In genomic region chr2:45013229-45014015, GRCh38 we compare ENCODE assay signal across 9 cellular contexts. TPM values are rescaled to one million over a fixed set of nuclear protein-coding genes. Genes with fewer than 3 reads are reported as not detected.
A peak's percentile ranks its signal among the peaks of the same experiment; 100 is the strongest.
DNase-seq lines count a peak whose midpoint lies in the region; ATAC-seq and TF ChIP-seq lines count a peak whose summit lies in the region.
"Had no signal": no experiment of that assay in that cellular context is flagged by ENCODE, and none has a peak within 500 bp of the region (broad histone marks: within the 10 kb centered on the region; RNA-seq: fewer than 3 reads in every experiment).

No MANE protein-coding gene starts in this region.

- no peaks in the 10 kb centered on the region for H3K9me3 Mint-ChIP-seq in activated naive CD8-positive, alpha-beta T cell treated with anti-CD3 and anti-CD28 coated beads, Interleukin-2, amount 10 ng/mL, durations not matched to agents 7 days and 5 days
- H3K9me3 Mint-ChIP-seq in activated naive CD8-positive, alpha-beta T cell treated with anti-CD3 and anti-CD28 coated beads for 36 hours: no peaks in the 10 kb centered on the region

- H3K4me1 ChIP-seq in lower lobe of right lung (peaks cover 34% of the 10 kb centered on the region), tibial artery (peaks cover 0 to 41% (median 34%) of the 10 kb centered on the region in 4 donors)

- H3K27ac Mint-ChIP-seq in activated naive CD8-positive, alpha-beta T cell treated with anti-CD3 and anti-CD28 coated beads, Interleukin-2, amount 10 ng/mL, durations not matched to agents 7 days and 5 days: no peak overlapping the region
- no peak overlapping the region for H3K27ac Mint-ChIP-seq in activated naive CD8-positive, alpha-beta T cell treated with anti-CD3 and anti-CD28 coated beads for 36 hours

- intact Hi-C loops in lower lobe of right lung (cut with DNase I) (no loop called here), tibial artery (cut with DNase I; ENCODE audit: low total_unique reads) (loop anchor here (10.0 kb wide), 1 partner anchor 411 kb away; no protein-coding TSS in a partner anchor)

- H3K36me3 ChIP-seq in lower lobe of right lung (no peaks in the 10 kb centered on the region), tibial artery (no peaks in the 10 kb centered on the region)

- H3K27me3 ChIP-seq in lower lobe of right lung (ENCODE audit: low read depth) (peaks cover 74% of the 10 kb centered on the region), tibial artery (no peaks in the 10 kb centered on the region)

- H3K4me3 ChIP-seq in lower lobe of right lung (peak overlapping the region; percentile 35), tibial artery (peak overlapping the region; percentile 54 to 72)

- no peak overlapping the region for H3K4me3 Mint-ChIP-seq in activated naive CD8-positive, alpha-beta T cell treated with anti-CD3 and anti-CD28 coated beads, Interleukin-2, amount 10 ng/mL, durations not matched to agents 7 days and 5 days
- H3K4me3 Mint-ChIP-seq in activated naive CD8-positive, alpha-beta T cell treated with anti-CD3 and anti-CD28 coated beads for 36 hours: no peak overlapping the region

- TF ChIP-seq CTCF in lower lobe of right lung (IDR thresholded peaks at IDR 0.05) (no peak), tibial artery (IDR thresholded peaks at IDR 0.05) (no peak)

- H3K27ac ChIP-seq in lower lobe of right lung (no peak overlapping the region), tibial artery (peak overlapping the region; percentile 70 to 83)

- no peaks in the 10 kb centered on the region for H3K36me3 Mint-ChIP-seq in activated naive CD8-positive, alpha-beta T cell treated with anti-CD3 and anti-CD28 coated beads, Interleukin-2, amount 10 ng/mL, durations not matched to agents 7 days and 5 days
- H3K36me3 Mint-ChIP-seq in activated naive CD8-positive, alpha-beta T cell treated with anti-CD3 and anti-CD28 coated beads for 36 hours: no peaks in the 10 kb centered on the region

- H3K4me1 Mint-ChIP-seq in activated naive CD8-positive, alpha-beta T cell treated with anti-CD3 and anti-CD28 coated beads, Interleukin-2, amount 10 ng/mL, durations not matched to agents 7 days and 5 days: peaks cover 5% of the 10 kb centered on the region
- H3K4me1 Mint-ChIP-seq in activated naive CD8-positive, alpha-beta T cell treated with anti-CD3 and anti-CD28 coated beads for 36 hours: peaks cover 10% of the 10 kb centered on the region

- no peak for ATAC-seq in activated naive CD8-positive, alpha-beta T cell treated with anti-CD3 and anti-CD28 coated beads, Interleukin-2, amount 10 ng/mL, durations not matched to agents 7 days and 5 days (ENCODE audit: low read depth)
- no peak for ATAC-seq in lower lobe of right lung

- H3K27me3 Mint-ChIP-seq in activated naive CD8-positive, alpha-beta T cell treated with anti-CD3 and anti-CD28 coated beads, Interleukin-2, amount 10 ng/mL, durations not matched to agents 7 days and 5 days: peaks cover 77% of the 10 kb centered on the region
- H3K27me3 Mint-ChIP-seq in activated naive CD8-positive, alpha-beta T cell treated with anti-CD3 and anti-CD28 coated beads for 36 hours: peaks cover 77% of the 10 kb centered on the region

- POLR2A ChIA-PET in activated naive CD8-positive, alpha-beta T cell treated with anti-CD3 and anti-CD28 coated beads, Interleukin-2, amount 10 ng/mL, durations not matched to agents 7 days and 5 days (lab: Charles Lee): interaction anchor here (0.6 kb wide), 1 partner anchor 137 kb away, joined by 3 read pairs; no protein-coding TSS in a partner anchor

- peak; percentile 42 for DNase-seq in activated naive CD8-positive, alpha-beta T cell treated with anti-CD3 and anti-CD28 coated beads, Interleukin-2, amount 10 ng/mL, durations not matched to agents 7 days and 5 days
- DNase-seq in activated naive CD8-positive, alpha-beta T cell treated with anti-CD3 and anti-CD28 coated beads for 36 hours: no peak
- DNase-seq in dermis blood vessel endothelial cell: peak; percentile 18
- DNase-seq in lower lobe of right lung: no peak
- no peak for DNase-seq in tibial artery
- no peak for DNase-seq in T-helper 1 cell
- DNase-seq in HT-29 (ENCODE audit: low spot score): no peak
- no peak for DNase-seq in NCI-H1092 (lab: John Stamatoyannopoulos, UW)
- DNase-seq: hippocampal formation had no signal

- H3K9me3 ChIP-seq in lower lobe of right lung (no peaks in the 10 kb centered on the region), tibial artery (no peaks in the 10 kb centered on the region)

RNA-seq across cellular contexts. Expression of gene SIX2, which starts 4.2 kb away (rescaled TPM):
- not detected for total RNA-seq in activated naive CD8-positive, alpha-beta T cell treated with anti-CD3 and anti-CD28 coated beads, Interleukin-2, amount 10 ng/mL, durations not matched to agents 7 days and 5 days
- total RNA-seq in activated naive CD8-positive, alpha-beta T cell treated with anti-CD3 and anti-CD28 coated beads for 36 hours: not detected
- total RNA-seq in dermis blood vessel endothelial cell (0.09 TPM in 1 of 2 replicates, not detected in the other), lower lobe of right lung (0.38 TPM)
- total RNA-seq in HT-29 (2014; rRNA removed; shearing (Covaris generic)): not detected in 2 replicates

Comparison
In these comparisons a context has a peak if more than half of its experiments do, and no peak if none do; other contexts are left out.
1. DNase-seq: peak in activated naive CD8-positive, alpha-beta T cell treated with anti-CD3 and anti-CD28 coated beads, Interleukin-2, amount 10 ng/mL, durations not matched to agents 7 days and 5 days (single experiment) and dermis blood vessel endothelial cell (single experiment); none in activated naive CD8-positive, alpha-beta T cell treated with anti-CD3 and anti-CD28 coated beads for 36 hours (single experiment), lower lobe of right lung (single experiment), tibial artery (0 of 2), T-helper 1 cell (0 of 5), HT-29 (single experiment) and NCI-H1092 (single experiment).